ENCODE assay signal across 13 cellular contexts in genomic region chr5:157088342-157088990, GRCh38. TPM values are rescaled to one million over a fixed set of nuclear protein-coding genes. Genes with fewer than 3 reads are reported as not detected.
DNase-seq lines count a peak whose midpoint lies in the region; ATAC-seq, FAIRE-seq and TF ChIP-seq lines count a peak whose summit lies in the region.
"Had no signal": no experiment of that assay in that cellular context is flagged by ENCODE, and none has a peak within 500 bp of the region (broad histone marks: within the 10 kb centered on the region; RNA-seq: fewer than 3 reads in every experiment).

No MANE protein-coding gene starts in this region.

- H3K27ac Mint-ChIP-seq in T-helper 17 cell: peak overlapping the region; percentile 27
- H3K27ac Mint-ChIP-seq: activated CD4-positive, alpha-beta T cell treated with anti-CD3 and anti-CD28 coated beads, Interleukin-2, amount 10 ng/mL, durations not matched to agents 7 days and 5 days had no signal

- H3K9me3 ChIP-seq in T-helper 17 cell (ENCODE audit: control insufficient read depth, low read length, poor library complexity, severe bottlenecking): no peaks in the 10 kb centered on the region

- H3K4me3 Mint-ChIP-seq in T-helper 17 cell: no peak overlapping the region
- H3K4me3 Mint-ChIP-seq: activated CD4-positive, alpha-beta T cell treated with anti-CD3 and anti-CD28 coated beads, Interleukin-2, amount 10 ng/mL, durations not matched to agents 7 days and 5 days; nephron had no signal

- no peak for TF ChIP-seq POLR2A in GM12892 (IDR thresholded peaks at IDR 0.05; ENCODE audit: low read depth, low read length)

- H3K4me1 Mint-ChIP-seq in T-helper 17 cell: no peaks in the 10 kb centered on the region
- H3K4me1 Mint-ChIP-seq: nephron had no signal

- no peak for FAIRE-seq in GM12892 (lab: Jason Lieb, UNC)
- FAIRE-seq: bronchial epithelial cell had no signal

- DNase-seq in T-helper 17 cell: no peak
- DNase-seq in activated CD4-positive, alpha-beta T cell treated with anti-CD3 and anti-CD28 coated beads for 1 hour: no peak
- DNase-seq in stimulated activated CD4-positive, alpha-beta T cell treated with anti-CD3 and anti-CD28 coated beads, Interleukin-2, amount 100 ng/mL, for 48 hours: no peak
- no peak for DNase-seq in GM12892 (ENCODE audit: insufficient read length)
- DNase-seq in NCI-H1092 (lab: John Stamatoyannopoulos, UW): no peak
- DNase-seq: activated CD4-positive, alpha-beta T cell treated with anti-CD3 and anti-CD28 coated beads, Interleukin-2, amount 10 ng/mL, durations not matched to agents 7 days and 5 days; substantia nigra had no signal

- peaks cover 4% of the 10 kb centered on the region for H3K36me3 Mint-ChIP-seq in T-helper 17 cell (ENCODE audit: low read depth)

- no peaks in the 10 kb centered on the region for H3K27me3 Mint-ChIP-seq in T-helper 17 cell
- H3K27me3 Mint-ChIP-seq: activated CD4-positive, alpha-beta T cell treated with anti-CD3 and anti-CD28 coated beads, Interleukin-2, amount 10 ng/mL, durations not matched to agents 7 days and 5 days had no signal

- ATAC-seq in GM18511 (IDR thresholded peaks at IDR 0.05; ENCODE audit: unreplicated experiment) (peak; percentile 80), GM21360 (IDR thresholded peaks at IDR 0.05; ENCODE audit: unreplicated experiment) (peak; percentile 77), HG02973 (IDR thresholded peaks at IDR 0.05; ENCODE audit: unreplicated experiment) (peak; percentile 75), T-helper 17 cell (no peak)

RNA-seq across cellular contexts. Expression of gene HAVCR2, which starts 20.4 kb away (rescaled TPM):
- total RNA-seq in T-helper 17 cell: 1 to 10 TPM; 2.3 to 2.7 TPM
- 3.7 TPM for polyA plus RNA-seq in GM12892 (2012; ENCODE audit: missing spikeins)
- total RNA-seq: glomerular endothelial cell had no signal

RNA-seq across cellular contexts. Expression of gene HAVCR1, which starts 29.6 kb away (rescaled TPM):
- total RNA-seq in T-helper 17 cell: 1 to 10 TPM; 1.1 to 1.4 TPM
- not detected for polyA plus RNA-seq in GM12892 (2012; ENCODE audit: missing spikeins)
- total RNA-seq: bronchial epithelial cell, glomerular endothelial cell had no signal

RNA-seq across cellular contexts. Expression of gene MED7, which starts 54.2 kb away (rescaled TPM):
- 1 to 10 TPM; 6.3 to 7.8 TPM for total RNA-seq in T-helper 17 cell
- 16.6 TPM for polyA plus RNA-seq in GM12892 (2012; ENCODE audit: missing spikeins)
